26 cellular contexts compared by ENCODE assay signal in the genomic region with DNA sequence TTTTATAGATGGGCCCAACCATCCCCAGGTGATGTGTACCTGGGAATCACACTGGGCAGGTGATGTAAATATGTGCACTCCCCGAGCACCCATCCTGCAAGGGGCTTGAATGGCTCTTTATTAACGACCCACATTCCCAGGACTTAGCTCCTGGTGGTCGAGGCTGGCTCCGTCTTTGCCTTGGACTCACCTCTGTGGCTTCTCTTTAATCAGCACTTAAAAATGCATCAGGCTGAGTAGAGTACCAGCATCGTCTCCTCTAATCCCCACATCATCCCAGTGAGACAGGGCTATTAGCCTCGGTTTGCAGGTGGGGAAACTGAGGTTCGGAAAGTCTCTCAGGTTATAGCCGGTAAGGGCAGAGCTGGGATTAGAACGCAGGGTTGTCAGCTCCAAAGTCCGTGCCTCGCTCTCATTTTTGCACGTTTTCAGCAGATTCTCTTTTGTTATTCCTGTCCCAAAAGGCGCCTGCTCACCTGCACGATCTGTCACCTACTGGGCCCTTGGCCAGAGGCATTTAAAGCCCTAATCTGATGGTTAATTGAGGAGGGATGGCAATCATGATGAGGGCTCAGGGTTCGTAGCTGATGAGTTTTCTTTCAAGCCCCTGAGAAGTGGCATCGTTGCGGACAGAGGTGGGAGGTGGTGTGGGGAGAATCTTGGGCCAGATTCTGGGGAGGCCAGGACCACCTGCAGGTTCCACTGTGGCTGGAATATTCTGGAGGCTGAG. TPM values are rescaled to one million over a fixed set of nuclear protein-coding genes. Genes with fewer than 3 reads are reported as not detected.
DNase-seq lines count a peak whose midpoint lies in the region; ATAC-seq, FAIRE-seq and TF ChIP-seq lines count a peak whose summit lies in the region.
"Had no signal": no experiment of that assay in that cellular context is flagged by ENCODE, and none has a peak within 500 bp of the region (broad histone marks: within the 10 kb centered on the region; RNA-seq: fewer than 3 reads in every experiment).

No MANE protein-coding gene starts in this region.

- no peak overlapping the region for H3K4me3 ChIP-seq in astrocyte (ENCODE audit: insufficient read depth, low read depth, low read length)
- H3K4me3 ChIP-seq in hepatocyte, result no peak overlapping the region
- no peak overlapping the region for H3K4me3 ChIP-seq in stomach
- H3K4me3 ChIP-seq: BLaER1 treated with 17β-estradiol and CSF1 and Interleukin-3, amounts not matched to agents 10 nM and 100 nM; lung; prostate gland had no signal

- H4K20me1 ChIP-seq in astrocyte (ENCODE audit: insufficient read depth, low read length) (peaks cover 97% of the 10 kb centered on the region), hepatocyte (ENCODE audit: insufficient read depth, poor library complexity, severe bottlenecking) (peaks cover 51% of the 10 kb centered on the region)

- no peak for TF ChIP-seq POLR2A in stomach (IDR thresholded peaks at IDR 0.05)

- H3K27ac ChIP-seq in astrocyte (ENCODE audit: low read depth, low read length) (no peak overlapping the region), hepatocyte (peak overlapping the region; percentile 91), stomach (peak overlapping the region in 3 of 5 donors; percentile 64 to 80 (median 78))
- H3K27ac ChIP-seq: BLaER1 treated with 17β-estradiol and CSF1 and Interleukin-3, amounts not matched to agents 10 nM and 100 nM; HL-60; prostate gland had no signal

- H3K4me1 ChIP-seq in astrocyte (ENCODE audit: insufficient read depth, low read length) (peaks cover 60% of the 10 kb centered on the region), hepatocyte (ENCODE audit: insufficient read depth) (peaks cover 62% of the 10 kb centered on the region), stomach (peaks cover 34 to 97% (median 81%) of the 10 kb centered on the region in 4 donors)
- H3K4me1 ChIP-seq: Caco-2, prostate gland had no signal

- intact Hi-C loops in stomach (cut with DNase I; ENCODE audit: low total_unique reads), result no loop called here

- no peaks in the 10 kb centered on the region for H3K9me3 ChIP-seq in astrocyte (ENCODE audit: insufficient read depth, low read depth, low read length)
- no peaks in the 10 kb centered on the region for H3K9me3 ChIP-seq in hepatocyte (ENCODE audit: low read depth)
- no peaks in the 10 kb centered on the region for H3K9me3 ChIP-seq in stomach
- H3K9me3 ChIP-seq: BLaER1 treated with 17β-estradiol and CSF1 and Interleukin-3, amounts not matched to agents 10 nM and 100 nM; Caco-2; prostate gland had no signal

- TF ChIP-seq EP300 in stomach (IDR thresholded peaks at IDR 0.05), result no peak

- TF ChIP-seq CTCF in astrocyte (IDR thresholded peaks at IDR 0.05; ENCODE audit: insufficient read depth, low read depth, low read length), result no peak
- TF ChIP-seq CTCF in hepatocyte (IDR thresholded peaks at IDR 0.05; ENCODE audit: poor library complexity), result no peak
- TF ChIP-seq CTCF in stomach (IDR thresholded peaks at IDR 0.05), result no peak
- no peak for TF ChIP-seq CTCF in progenitor cell of endocrine pancreas (IDR thresholded peaks at IDR 0.05; ENCODE audit: unreplicated experiment)

- H3K79me2 ChIP-seq in astrocyte (ENCODE audit: insufficient read depth, low read length), result peaks cover 100% of the 10 kb centered on the region
- H3K79me2 ChIP-seq in hepatocyte, result peaks cover 96% of the 10 kb centered on the region

- H3K36me3 Mint-ChIP-seq in astrocyte (ENCODE audit: low read depth, unreplicated experiment) (peaks cover 20% of the 10 kb centered on the region), progenitor cell of endocrine pancreas (ENCODE audit: insufficient read depth) (no peaks in the 10 kb centered on the region)
- H3K36me3 Mint-ChIP-seq: brain had no signal

- no peaks in the 10 kb centered on the region for H3K27me3 Mint-ChIP-seq in astrocyte (ENCODE audit: low read depth, unreplicated experiment)
- H3K27me3 Mint-ChIP-seq in progenitor cell of endocrine pancreas, result peaks cover 6% of the 10 kb centered on the region
- H3K27me3 Mint-ChIP-seq: activated CD4-positive, alpha-beta memory T cell treated with anti-CD3 and anti-CD28 coated beads, Interleukin-2, amount 10 ng/mL, durations not matched to agents 7 days and 5 days had no signal

- H3K4me3 Mint-ChIP-seq in astrocyte (ENCODE audit: unreplicated experiment) (no peak overlapping the region), progenitor cell of endocrine pancreas (ENCODE audit: low read depth) (no peak overlapping the region)
- H3K4me3 Mint-ChIP-seq: activated CD4-positive, alpha-beta memory T cell treated with anti-CD3 and anti-CD28 coated beads, Interleukin-2, amount 10 ng/mL, durations not matched to agents 7 days and 5 days; neural crest cell had no signal

- H3K9ac ChIP-seq in astrocyte (ENCODE audit: low read length), result peak overlapping the region; percentile 45
- H3K9ac ChIP-seq: BLaER1 treated with 17β-estradiol and CSF1 and Interleukin-3, amounts not matched to agents 10 nM and 100 nM had no signal

- DNase-seq in DMS79 treated with DMSO at 0.1 percent for 48 hours (lab: John Stamatoyannopoulos, UW), result peak; percentile 38
- no peak for DNase-seq in astrocyte (ENCODE audit: low read depth)
- no peak for DNase-seq in hepatocyte (ENCODE audit: low spot score)
- DNase-seq in stomach, result no peak
- no peak for DNase-seq in iPS-NIHi7 (ENCODE audit: extremely low spot score)
- DNase-seq in progenitor cell of endocrine pancreas (ENCODE audit: low spot score, unreplicated experiment), result no peak
- no peak for DNase-seq in NK-92 (lab: John Stamatoyannopoulos, UW; ENCODE audit: unreplicated experiment)
- DNase-seq: activated CD4-positive, alpha-beta memory T cell treated with anti-CD3 and anti-CD28 coated beads, Interleukin-2, amount 10 ng/mL, durations not matched to agents 7 days and 5 days; activated effector memory CD4-positive, alpha-beta T cell treated with Interleukin-2 at 50 U/mL for 16 hours; Caco-2; H9; NCI-H1092; NCI-H2029; NCI-H2227 treated with DMSO at 0.1 percent for 48 hours; NCI-H69; stimulated activated CD8-positive, alpha-beta memory T cell treated with anti-CD3 and anti-CD28 coated beads, Interleukin-4, amount 100 ng/mL, for 48 hours had no signal

- H3K4me1 Mint-ChIP-seq in astrocyte (ENCODE audit: low read depth, unreplicated experiment), result peaks cover 49% of the 10 kb centered on the region
- H3K4me1 Mint-ChIP-seq in progenitor cell of endocrine pancreas (ENCODE audit: low read depth), result peaks cover 19% of the 10 kb centered on the region

- ATAC-seq in activated CD4-positive, CD25-positive, alpha-beta regulatory T cell treated with anti-CD3 and anti-CD28 coated beads, Interleukin-2, amount 50 U/mL, for 24 hours, result no peak
- ATAC-seq: Right ventricle myocardium inferior had no signal

- H3K36me3 ChIP-seq in astrocyte (ENCODE audit: insufficient read depth, low read length), result no peaks in the 10 kb centered on the region
- H3K36me3 ChIP-seq in hepatocyte (replicated peaks; ENCODE audit: insufficient read depth, low read depth), result no peaks in the 10 kb centered on the region
- H3K36me3 ChIP-seq in stomach, result peaks cover 0 to 11% (median 0%) of the 10 kb centered on the region in 4 donors
- H3K36me3 ChIP-seq: prostate gland had no signal

- FAIRE-seq in astrocyte (lab: Jason Lieb, UNC), result no peak
- FAIRE-seq: endometrium, GM12891 had no signal

- H3K27ac Mint-ChIP-seq in astrocyte (ENCODE audit: unreplicated experiment) (peak overlapping the region; percentile 75), progenitor cell of endocrine pancreas (no peak overlapping the region)
- H3K27ac Mint-ChIP-seq: activated CD4-positive, alpha-beta memory T cell treated with anti-CD3 and anti-CD28 coated beads, Interleukin-2, amount 10 ng/mL, durations not matched to agents 7 days and 5 days had no signal

- H3K9me3 Mint-ChIP-seq in astrocyte (ENCODE audit: unreplicated experiment) (no peaks in the 10 kb centered on the region), progenitor cell of endocrine pancreas (ENCODE audit: low read depth) (no peaks in the 10 kb centered on the region)
- H3K9me3 Mint-ChIP-seq: activated CD4-positive, alpha-beta memory T cell treated with anti-CD3 and anti-CD28 coated beads, Interleukin-2, amount 10 ng/mL, durations not matched to agents 7 days and 5 days; brain; H9; neural crest cell had no signal

- no peak overlapping the region for H2AFZ ChIP-seq in astrocyte (ENCODE audit: low read depth, low read length)
- H2AFZ ChIP-seq in hepatocyte, result no peak overlapping the region

- 89% methylated on average over 17 of the region's 17 CpGs for WGBS in hepatocyte (ENCODE audit: low lambda C conversion rate, missing lambda C conversion rate)
- 83 to 87% (median 86%) methylated on average over 17 of the region's 17 CpGs for WGBS in stomach, 5 donors

- H3K4me2 ChIP-seq in astrocyte (ENCODE audit: low read length) (peak overlapping the region; percentile 67), hepatocyte (peak overlapping the region; percentile 66)

- H3K9me2 ChIP-seq in hepatocyte (replicated peaks; ENCODE audit: insufficient read depth), result no peaks in the 10 kb centered on the region

- no peaks in the 10 kb centered on the region for H3K27me3 ChIP-seq in astrocyte (ENCODE audit: insufficient read depth, low read length)
- no peaks in the 10 kb centered on the region for H3K27me3 ChIP-seq in hepatocyte
- H3K27me3 ChIP-seq in stomach, result no peaks in the 10 kb centered on the region
- H3K27me3 ChIP-seq: BLaER1 treated with 17β-estradiol and CSF1 and Interleukin-3, amounts not matched to agents 10 nM and 100 nM had no signal

RNA-seq across cellular contexts. Expression of a gene that starts 29.5 kb away (rescaled TPM):
- total RNA-seq in astrocyte (53.5 and 56.7 TPM in 2 replicates), hepatocyte (61.3 and 66.9 TPM in 2 replicates), stomach (10 to 100 TPM in 4 of 5 donors, 1 to 10 TPM in 1; 2.3 to 28.7 (median 15.1) TPM), progenitor cell of endocrine pancreas (5.5 and 6.6 TPM in 2 replicates)
- polyA plus RNA-seq in hepatocyte (75.3 and 102 TPM in 2 replicates), stomach (10 to 100 TPM in 2 of 3 donors, 1 to 10 TPM in 1; 9.4 to 26.3 (median 14.7) TPM)
